In genomic region chr13:98050041-98050466, GRCh38 we compare ENCODE assay signal across 2 cellular contexts.
TF ChIP-seq lines count a peak whose summit lies in the region.

No MANE protein-coding gene starts in this region.

TF ChIP-seq in HepG2, 621 proteins besides CTCF, POLR2A, EP300 and RAD21 (continues in another document):
- TF ChIP-seq NR2C2 (CRISPR knock-in tag; IDR thresholded peaks at IDR 0.05; ENCODE audit: borderline replicate concordance), result no peak
- no peak for TF ChIP-seq TSC22D2 (CRISPR knock-in tag; IDR thresholded peaks at IDR 0.05; ENCODE audit: borderline replicate concordance)
- TF ChIP-seq RFXANK (CRISPR knock-in tag; IDR thresholded peaks at IDR 0.05), result no peak
- TF ChIP-seq ZSCAN21 (CRISPR knock-in tag; IDR thresholded peaks at IDR 0.05; ENCODE audit: borderline replicate concordance), result no peak
- no peak for TF ChIP-seq ZBTB37 (CRISPR knock-in tag; IDR thresholded peaks at IDR 0.05)
- TF ChIP-seq NR2F2 (IDR thresholded peaks at IDR 0.05; ENCODE audit: borderline replicate concordance, low read depth), result peak; percentile 64
- no peak for TF ChIP-seq ATAD3A (CRISPR knock-in tag; IDR thresholded peaks at IDR 0.05)
- TF ChIP-seq HHEX (CRISPR knock-in tag; IDR thresholded peaks at IDR 0.05), result no peak
- TF ChIP-seq ZNF749 (CRISPR knock-in tag; IDR thresholded peaks at IDR 0.05; ENCODE audit: borderline replicate concordance), result no peak
- TF ChIP-seq ZMYM3 (CRISPR knock-in tag; IDR thresholded peaks at IDR 0.05), result peak; percentile 55; the same call in 1 of the 2 replicates
- TF ChIP-seq GTF2F1 (IDR thresholded peaks at IDR 0.05; ENCODE audit: low read length), result peak; percentile 90; the same call in 1 of the 2 replicates
- TF ChIP-seq TBX3 (IDR thresholded peaks at IDR 0.05; ENCODE audit: borderline replicate concordance), result peak; percentile 47; the same call in 1 of the 2 replicates
- no peak for TF ChIP-seq BRF2 (CRISPR knock-in tag; IDR thresholded peaks at IDR 0.05)
- TF ChIP-seq FUBP1 (CRISPR knock-in tag; IDR thresholded peaks at IDR 0.05; ENCODE audit: borderline replicate concordance), result no peak
- TF ChIP-seq ZNF224 (CRISPR knock-in tag; IDR thresholded peaks at IDR 0.05), result no peak
- no peak for TF ChIP-seq ZFP1 (CRISPR knock-in tag; IDR thresholded peaks at IDR 0.05)
- no peak for TF ChIP-seq BHLHE40 (IDR thresholded peaks at IDR 0.05; ENCODE audit: low read length)
- TF ChIP-seq ZBTB38 (CRISPR knock-in tag; IDR thresholded peaks at IDR 0.05), result 0 out of 2 replicates have a peak, but pooled peaks have one; percentile 53
- TF ChIP-seq ZNF75D (CRISPR knock-in tag; IDR thresholded peaks at IDR 0.05; ENCODE audit: borderline replicate concordance), result no peak
- TF ChIP-seq ZNF30 (CRISPR knock-in tag; IDR thresholded peaks at IDR 0.05), result no peak
- 0 out of 2 replicates have a peak, but pooled peaks have one; percentile 42 for TF ChIP-seq ZNF709 (CRISPR knock-in tag; IDR thresholded peaks at IDR 0.05)
- TF ChIP-seq MED13 (CRISPR knock-in tag; IDR thresholded peaks at IDR 0.05), result no peak
- no peak for TF ChIP-seq ATRX (CRISPR knock-in tag; IDR thresholded peaks at IDR 0.05; ENCODE audit: borderline replicate concordance)
- TF ChIP-seq KLF13 (CRISPR knock-in tag; IDR thresholded peaks at IDR 0.05), result no peak
- TF ChIP-seq U2AF2 (IDR thresholded peaks at IDR 0.05; ENCODE audit: low read depth, low read length), result no peak
- no peak for TF ChIP-seq KMT2A (CRISPR knock-in tag; IDR thresholded peaks at IDR 0.05)
- TF ChIP-seq ZSCAN31 (CRISPR knock-in tag; IDR thresholded peaks at IDR 0.05; ENCODE audit: low read depth), result no peak
- TF ChIP-seq ZNF441 (CRISPR knock-in tag; IDR thresholded peaks at IDR 0.05; ENCODE audit: borderline replicate concordance), result 0 out of 2 replicates have a peak, but pooled peaks have one; percentile 51
- 0 out of 2 replicates have a peak, but pooled peaks have one; percentile 28 for TF ChIP-seq ZNF784 (CRISPR knock-in tag; IDR thresholded peaks at IDR 0.05; ENCODE audit: borderline replicate concordance)
- peak; percentile 39; the same call in 1 of the 2 replicates for TF ChIP-seq RXRA (CRISPR knock-in tag; IDR thresholded peaks at IDR 0.05)
- peak; percentile 87 for TF ChIP-seq TARDBP (CRISPR knock-in tag; IDR thresholded peaks at IDR 0.05)
- TF ChIP-seq SNAPC5 (CRISPR knock-in tag; IDR thresholded peaks at IDR 0.05; ENCODE audit: borderline replicate concordance), result no peak
- no peak for TF ChIP-seq CENPX (CRISPR knock-in tag; IDR thresholded peaks at IDR 0.05)
- TF ChIP-seq ARNTL (CRISPR knock-in tag; IDR thresholded peaks at IDR 0.05), result no peak
- no peak; the same call in 1 of the 2 replicates for TF ChIP-seq AHR (CRISPR knock-in tag; IDR thresholded peaks at IDR 0.05)
- TF ChIP-seq PAX8 (CRISPR knock-in tag; IDR thresholded peaks at IDR 0.05; ENCODE audit: borderline replicate concordance), result no peak
- TF ChIP-seq TOE1 (CRISPR knock-in tag; IDR thresholded peaks at IDR 0.05), result no peak

TF ChIP-seq in H1, 55 proteins besides CTCF, POLR2A, EP300 and RAD21:
- TF ChIP-seq FOSL1 (IDR thresholded peaks at IDR 0.05; ENCODE audit: insufficient read depth, low read depth, low read length) (no peak), CEBPB (IDR thresholded peaks at IDR 0.05; ENCODE audit: low read depth, low read length) (no peak), CBX5 (IDR thresholded peaks at IDR 0.05; ENCODE audit: low read depth, low read length) (no peak), ZNF274 (IDR thresholded peaks at IDR 0.05; ENCODE audit: borderline replicate concordance, extremely low read depth, low read length) (no peak), SIX5 (IDR thresholded peaks at IDR 0.05; ENCODE audit: low read depth, low read length) (no peak), CHD2 (IDR thresholded peaks at IDR 0.05; ENCODE audit: low read length) (no peak), TBP (IDR thresholded peaks at IDR 0.05; ENCODE audit: low read depth, low read length) (no peak), SIRT6 (IDR thresholded peaks at IDR 0.05; ENCODE audit: low read length) (no peak), RFX5 (IDR thresholded peaks at IDR 0.05; ENCODE audit: borderline replicate concordance, low read depth, low read length) (no peak), BCL11A (IDR thresholded peaks at IDR 0.05; ENCODE audit: low read depth in 2 of 2, low read length in 2 of 2) (no peak), PHF8 (conservative IDR thresholded peaks at IDR 0.05; ENCODE audit: low read depth, low read length) (no peak), E2F6 (IDR thresholded peaks at IDR 0.05) (no peak), SAP30 (IDR thresholded peaks at IDR 0.05; ENCODE audit: insufficient read depth, insufficient replicate concordance, low read length) (no peak), CREB1 (IDR thresholded peaks at IDR 0.05) (no peak), USF2 (IDR thresholded peaks at IDR 0.05; ENCODE audit: low read length) (no peak), YY1 (IDR thresholded peaks at IDR 0.05; ENCODE audit: low read depth, low read length) (no peak), POLR2AphosphoS5 (IDR thresholded peaks at IDR 0.05; ENCODE audit: low read depth, low read length) (no peak)
